In the genomic region with DNA sequence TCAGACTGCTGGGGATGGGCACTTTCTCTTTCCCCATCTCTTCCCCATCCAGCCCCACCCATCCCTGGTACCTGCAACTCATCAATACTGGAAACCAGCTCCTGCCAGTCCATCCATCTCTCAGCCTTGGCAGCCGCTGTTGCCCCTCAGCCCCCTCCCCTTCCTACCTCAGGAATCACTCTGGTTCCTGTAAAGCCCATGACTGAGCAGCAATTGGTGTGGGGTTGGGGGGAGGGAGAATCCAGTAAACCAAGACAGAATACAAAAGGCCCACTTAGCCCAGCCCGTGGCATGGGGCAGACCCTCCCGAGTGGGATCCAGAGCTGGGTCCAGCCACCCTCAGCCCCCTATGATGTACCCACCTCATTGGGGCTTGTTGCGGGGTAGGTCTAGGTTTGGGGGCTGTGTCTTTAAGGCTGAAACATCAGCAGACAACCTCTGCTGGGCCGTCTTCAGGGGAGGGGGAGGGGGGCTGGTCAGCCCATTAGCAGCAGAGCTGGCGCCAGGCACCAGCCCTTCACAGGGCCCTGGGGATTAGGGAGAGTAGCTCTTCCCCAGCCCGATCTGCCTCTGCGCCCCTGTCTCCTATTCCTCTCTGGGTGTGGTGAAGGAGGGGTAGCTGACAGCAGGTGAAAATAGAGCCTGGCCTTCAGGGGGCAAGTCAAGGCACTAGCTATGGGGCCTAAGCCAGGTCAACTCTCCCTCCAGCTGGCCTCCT, we compare ENCODE assay signal across 20 cellular contexts. TPM values are rescaled to one million over a fixed set of nuclear protein-coding genes. Genes with fewer than 3 reads are reported as not detected.
DNase-seq lines count a peak whose midpoint lies in the region; ATAC-seq and TF ChIP-seq lines count a peak whose summit lies in the region.
"Had no signal": no experiment of that assay in that cellular context is flagged by ENCODE, and none has a peak within 500 bp of the region (broad histone marks: within the 10 kb centered on the region; RNA-seq: fewer than 3 reads in every experiment).

No MANE protein-coding gene starts in this region.

- ATAC-seq in omental fat pad (ENCODE audit: low FRiP score) = peak; percentile 16
- no peak for ATAC-seq in right lobe of liver
- ATAC-seq: stimulated activated naive B cell treated with anti-CD40 and anti-IgM and Interleukin-4, amounts not matched to agents 10 μg/mL and 1 μg/mL and 100 μg/mL, for 72 hours had no signal

- DNase-seq in GM10266 (ENCODE audit: extremely low spot score) = peak; percentile 13
- peak; percentile 89 to 93 for DNase-seq in NCI-H187 (lab: John Stamatoyannopoulos, UW)
- peak; percentile 89 for DNase-seq in SK-N-DZ (ENCODE audit: low spot score)
- no peak for DNase-seq in omental fat pad (ENCODE audit: low spot score)
- no peak for DNase-seq in nucleus accumbens (lab: John Stamatoyannopoulos, UW)
- DNase-seq in COLO668 (lab: John Stamatoyannopoulos, UW; ENCODE audit: unreplicated experiment) = no peak
- DNase-seq in right lobe of liver = no peak
- no peak for DNase-seq in left ventricle myocardium inferior
- DNase-seq: activated CD4-positive, CD25-positive, alpha-beta regulatory T cell treated with anti-CD3 and anti-CD28 coated beads, Interleukin-2, amount 50 U/mL, for 72 hours; NCI-H226; stimulated activated CD4-positive, alpha-beta T cell treated with anti-CD3 and anti-CD28 coated beads, Interleukin-15, amount 100 ng/mL, for 24 hours; stimulated activated naive B cell treated with anti-CD40 and anti-IgM and Interleukin-4, amounts not matched to agents 10 μg/mL and 1 μg/mL and 100 μg/mL, for 72 hours; T-helper 9 cell had no signal

- H3K4me3 ChIP-seq in right lobe of liver = no peak overlapping the region
- no peak overlapping the region for H3K4me3 ChIP-seq in left ventricle myocardium inferior
- H3K4me3 ChIP-seq: cardiac muscle cell, SJSA1 had no signal

- TF ChIP-seq POLR2A in right lobe of liver (IDR thresholded peaks at IDR 0.05) = no peak

- intact Hi-C loops in right lobe of liver (cut with DNase I) (no loop called here), left ventricle myocardium inferior (cut with micrococcal nuclease) (no loop called here)

- H3K4me1 ChIP-seq in right lobe of liver (no peaks in the 10 kb centered on the region), left ventricle myocardium inferior (peaks cover 41% of the 10 kb centered on the region)

- peaks cover 14 to 25% of the 10 kb centered on the region in 2 donors for H3K27me3 ChIP-seq in right lobe of liver
- peaks cover 67% of the 10 kb centered on the region for H3K27me3 ChIP-seq in left ventricle myocardium inferior (ENCODE audit: low read depth)
- H3K27me3 ChIP-seq: SJSA1 had no signal

- TF ChIP-seq CTCF in GM10266 (IDR thresholded peaks at IDR 0.05; ENCODE audit: control insufficient read depth, insufficient read depth, low read depth, missing control alignments) (no peak), omental fat pad (IDR thresholded peaks at IDR 0.05) (no peak), right lobe of liver (IDR thresholded peaks at IDR 0.05) (no peak), left ventricle myocardium inferior (IDR thresholded peaks at IDR 0.05; ENCODE audit: borderline replicate concordance) (no peak)

- H3K9me3 ChIP-seq in right lobe of liver = no peaks in the 10 kb centered on the region
- no peaks in the 10 kb centered on the region for H3K9me3 ChIP-seq in left ventricle myocardium inferior (replicated peaks)
- H3K9me3 ChIP-seq: esophagus muscularis mucosa, SJSA1, tibial nerve had no signal

- no peaks in the 10 kb centered on the region for H3K36me3 ChIP-seq in right lobe of liver
- no peaks in the 10 kb centered on the region for H3K36me3 ChIP-seq in left ventricle myocardium inferior
- H3K36me3 ChIP-seq: cardiac muscle cell, esophagus muscularis mucosa, SJSA1, tibial nerve had no signal

- no peak overlapping the region for H3K27ac ChIP-seq in right lobe of liver
- no peak overlapping the region for H3K27ac ChIP-seq in left ventricle myocardium inferior (replicated peaks)
- H3K27ac ChIP-seq: cardiac muscle cell, esophagus muscularis mucosa, SJSA1, tibial nerve had no signal

- WGBS in right lobe of liver (ENCODE audit: insufficient coverage, low coverage, low lambda C conversion rate, missing lambda C conversion rate) = 53% methylated on average over 3 of the region's 8 CpGs

RNA-seq across cellular contexts. Expression of gene PRPH, which starts 0.7 kb away (rescaled TPM):
- 220 and 279 TPM in 2 replicates for polyA plus RNA-seq in SK-N-DZ (2014; cell fraction: cytosol; rRNA removed)
- polyA plus RNA-seq in SK-N-DZ (2014; cell fraction: nucleus; rRNA removed) = 428 and 449 TPM in 2 replicates
- total RNA-seq in omental fat pad (1 to 10 TPM; 1.3 to 4.4 (median 2.7) TPM), right lobe of liver (not detected), left ventricle myocardium inferior (not detected)
- total RNA-seq: renal cortical epithelial cell, SJSA1 had no signal
- polyA plus RNA-seq: BJ had no signal

RNA-seq across cellular contexts. Expression of gene TROAP, which starts 28.8 kb away (rescaled TPM):
- polyA plus RNA-seq in SK-N-DZ (2014; cell fraction: cytosol; rRNA removed) = 51.9 and 59.1 TPM in 2 replicates
- 145 and 224 TPM in 2 replicates for polyA plus RNA-seq in SK-N-DZ (2014; cell fraction: nucleus; rRNA removed)
- total RNA-seq in omental fat pad = 1 to 10 TPM in 1 of 4 donors, under 1 TPM in 1, not detected in 2; 0.37 to 1.6 TPM
- 1 to 10 TPM in 2 of 6 experiments, under 1 TPM in 4; 0.24 to 2.6 (median 0.93) TPM for total RNA-seq in right lobe of liver
- 0.66 TPM for total RNA-seq in left ventricle myocardium inferior

RNA-seq across cellular contexts. Expression of gene TUBA1C, which starts 29.4 kb away (rescaled TPM):
- polyA plus RNA-seq in SK-N-DZ (2014; cell fraction: cytosol; rRNA removed) = 6.9 and 9.3 TPM in 2 replicates
- polyA plus RNA-seq in SK-N-DZ (2014; cell fraction: nucleus; rRNA removed) = 0.52 and 4.8 TPM in 2 replicates
- 100 to 1,000 TPM in 3 of 4 donors, 10 to 100 TPM in 1; 67.8 to 649 (median 241) TPM for total RNA-seq in omental fat pad
- 100 to 1,000 TPM in 2 of 6 experiments, 10 to 100 TPM in 4; 40.6 to 224 (median 68.7) TPM for total RNA-seq in right lobe of liver
- total RNA-seq in left ventricle myocardium inferior = 35.0 TPM

RNA-seq across cellular contexts. Expression of gene C1QL4, which starts 42.7 kb away (rescaled TPM):
- polyA plus RNA-seq in SK-N-DZ (2014; cell fraction: cytosol; rRNA removed) = 28.5 and 41.0 TPM in 2 replicates
- 24.7 and 34.5 TPM in 2 replicates for polyA plus RNA-seq in SK-N-DZ (2014; cell fraction: nucleus; rRNA removed)
- total RNA-seq in omental fat pad (1 to 10 TPM in 1 of 4 donors, under 1 TPM in 1, not detected in 2; 0.65 to 1.1 TPM), right lobe of liver (not detected), left ventricle myocardium inferior (not detected)
- total RNA-seq: cardiac muscle cell, esophagus muscularis mucosa, tibial nerve had no signal
- polyA plus RNA-seq: adipose tissue, BJ, cardiac muscle cell had no signal

RNA-seq across cellular contexts. Expression of gene DNAJC22, which starts 52.4 kb away (rescaled TPM):
- 2.2 and 2.4 TPM in 2 replicates for polyA plus RNA-seq in SK-N-DZ (2014; cell fraction: cytosol; rRNA removed)
- polyA plus RNA-seq in SK-N-DZ (2014; cell fraction: nucleus; rRNA removed) = 2.3 and 2.4 TPM in 2 replicates
- total RNA-seq in omental fat pad = 1 to 10 TPM in 3 of 4 donors, not detected in 1; 1.8 to 9.2 (median 3.0) TPM
- 10 to 100 TPM; 36.5 to 49.1 (median 43.7) TPM for total RNA-seq in right lobe of liver
- 0.08 TPM for total RNA-seq in left ventricle myocardium inferior
- total RNA-seq: tibial nerve had no signal

Comparison
In these comparisons a context has a peak if more than half of its experiments do, and no peak if none do; other contexts are left out.
1. DNase-seq: peak in GM10266 (single experiment), NCI-H187 (2 of 2) and SK-N-DZ (single experiment); none in omental fat pad (single experiment), nucleus accumbens (0 of 56), COLO668 (single experiment), right lobe of liver (0 of 3) and left ventricle myocardium inferior (single experiment).